ENCODE assay signal across 9 cellular contexts in the genomic region with DNA sequence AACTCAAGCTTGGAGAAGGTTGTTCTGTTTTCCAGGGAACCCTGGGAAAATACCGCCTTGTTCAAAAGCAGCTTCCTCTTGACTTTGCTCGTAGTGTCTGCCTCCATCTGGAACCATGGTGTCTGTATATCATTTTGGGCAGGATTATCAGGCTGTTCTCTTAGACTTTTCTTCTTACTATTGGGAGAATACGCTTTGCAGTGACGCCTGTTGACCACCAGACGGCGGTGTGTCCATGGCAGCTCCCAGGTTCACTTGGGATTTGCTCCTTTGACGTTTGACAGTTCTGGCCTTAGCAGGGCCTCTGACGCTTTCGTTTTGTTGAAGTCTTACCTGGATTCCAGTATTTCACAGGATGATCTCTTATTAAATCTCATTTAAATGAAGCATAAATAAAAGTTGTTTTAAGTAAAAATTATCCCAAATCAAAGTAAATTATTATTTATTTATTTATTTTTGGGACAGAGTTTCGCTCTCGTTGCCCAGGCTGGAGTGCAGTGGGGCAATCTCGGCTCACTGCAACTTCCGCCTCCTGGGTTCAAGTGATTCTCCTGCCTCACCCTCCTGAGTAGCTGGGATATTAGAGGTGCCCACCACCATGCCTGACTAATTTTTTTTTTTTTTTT. TPM values are rescaled to one million over a fixed set of nuclear protein-coding genes. Genes with fewer than 3 reads are reported as not detected.
DNase-seq lines count a peak whose midpoint lies in the region; ATAC-seq and TF ChIP-seq lines count a peak whose summit lies in the region.
"Had no signal": no experiment of that assay in that cellular context is flagged by ENCODE, and none has a peak within 500 bp of the region (broad histone marks: within the 10 kb centered on the region; RNA-seq: fewer than 3 reads in every experiment).

No MANE protein-coding gene starts in this region.

- H3K27me3 Mint-ChIP-seq in Caco-2 (ENCODE audit: insufficient read depth, unreplicated experiment) (no peaks in the 10 kb centered on the region), T-helper 17 cell (no peaks in the 10 kb centered on the region)

- H3K9me3 Mint-ChIP-seq in Caco-2 (ENCODE audit: unreplicated experiment), result no peaks in the 10 kb centered on the region

- peak; percentile 52 for ATAC-seq in GM21515 (IDR thresholded peaks at IDR 0.05; ENCODE audit: unreplicated experiment)
- ATAC-seq in T-helper 17 cell, result peak; percentile 70

- POLR2A ChIA-PET in Caco-2 (lab: Charles Lee), result interaction anchor here (0.6 kb wide), 1 partner anchor 298 kb away, joined by 3 read pairs; no protein-coding TSS in a partner anchor

- no peak overlapping the region for H3K27ac Mint-ChIP-seq in Caco-2 (ENCODE audit: unreplicated experiment)
- H3K27ac Mint-ChIP-seq in T-helper 17 cell, result peak overlapping the region; percentile 21

- no peak overlapping the region for H3K4me3 ChIP-seq in Caco-2 (ENCODE audit: low read depth, low read length)
- H3K4me3 ChIP-seq in cardiac fibroblast (replicated peaks in 1 of 2; ENCODE audit: low read depth in 2 of 2, low read length in 2 of 2), result no peak overlapping the region
- H3K4me3 ChIP-seq in kidney epithelial cell (ENCODE audit: low read depth, low read length), result no peak overlapping the region

- intact Hi-C loops in Caco-2 (cut with micrococcal nuclease; ENCODE audit: unreplicated experiment), result loop anchor here (2.0 to 5.0 kb wide), 2 partner anchors 327 to 1214 kb away; no protein-coding TSS in a partner anchor

- no peaks in the 10 kb centered on the region for H3K4me1 Mint-ChIP-seq in Caco-2 (ENCODE audit: low read depth, unreplicated experiment)
- H3K4me1 Mint-ChIP-seq in T-helper 17 cell, result peaks cover 8% of the 10 kb centered on the region

- peaks cover 3% of the 10 kb centered on the region for H3K36me3 ChIP-seq in Caco-2 (ENCODE audit: control insufficient read depth, insufficient read depth, low read length)
- H3K36me3 ChIP-seq in kidney epithelial cell (ENCODE audit: control insufficient read depth, insufficient read depth, low read length), result no peaks in the 10 kb centered on the region

- CTCF ChIA-PET in Caco-2 (lab: Charles Lee), result interaction anchor here (0.6 to 1.1 kb wide), 7 partner anchors 9 to 206 kb away, joined by 3 to 4 read pairs (median 3); a partner anchor contains a TSS

- no peak overlapping the region for H3K4me3 Mint-ChIP-seq in Caco-2 (ENCODE audit: unreplicated experiment)
- H3K4me3 Mint-ChIP-seq in T-helper 17 cell, result no peak overlapping the region

- H3K9me3 ChIP-seq in Caco-2 (no peaks in the 10 kb centered on the region), T-helper 17 cell (ENCODE audit: control insufficient read depth, low read length, poor library complexity, severe bottlenecking) (no peaks in the 10 kb centered on the region)

- TF ChIP-seq CTCF in Caco-2 (IDR thresholded peaks at IDR 0.05; ENCODE audit: insufficient read depth in 1 of 2, low read depth in 1 of 2, low read length in 1 of 2, severe bottlenecking in 1 of 2, unreplicated experiment in 1 of 2), result peak; percentile 99
- TF ChIP-seq CTCF in cardiac fibroblast (IDR thresholded peaks at IDR 0.05; ENCODE audit: low read depth, low read length), result peak; percentile 100
- peak; percentile 100 for TF ChIP-seq CTCF in kidney epithelial cell (IDR thresholded peaks at IDR 0.05; ENCODE audit: insufficient read depth, low read length, poor library complexity, severe bottlenecking)

- H3K36me3 Mint-ChIP-seq in Caco-2 (ENCODE audit: insufficient read depth, unreplicated experiment) (peaks cover 53% of the 10 kb centered on the region), T-helper 17 cell (ENCODE audit: low read depth) (peaks cover 3% of the 10 kb centered on the region)

- BruUV-seq in Caco-2 (replicated peaks; lab: Mats Ljungman, UMichigan), result no TSS peak

- H3K27me3 ChIP-seq in Caco-2 (replicated peaks; ENCODE audit: control insufficient read depth, insufficient read depth, low read length) (no peaks in the 10 kb centered on the region), kidney epithelial cell (ENCODE audit: control insufficient read depth, insufficient read depth, low read length) (no peaks in the 10 kb centered on the region)

- no peaks in the 10 kb centered on the region for H3K4me1 ChIP-seq in Caco-2

- DNase-seq in Caco-2 (peak; percentile 65 to 77), NCI-H1092 (lab: John Stamatoyannopoulos, UW) (peak; percentile 14), T-helper 17 cell (peak in 1 of 3 donors; percentile 17), cardiac fibroblast (ENCODE audit: low read depth in 2 of 2) (peak; percentile 82 to 86), kidney epithelial cell (ENCODE audit: low read depth) (no peak), mesenteric fat pad (ENCODE audit: low spot score) (no peak)
- DNase-seq in stimulated activated CD4-positive, alpha-beta T cell treated with anti-CD3 and anti-CD28 coated beads, Interleukin-4, amount 100 ng/mL, for 48 hours (ENCODE audit: low read depth in 2 of 2), result peak; percentile 23

RNA-seq across cellular contexts. Expression of a gene that starts 41.8 kb away (rescaled TPM):
- total RNA-seq in Caco-2 (2022) (0.18 TPM in 1 of 2 replicates, not detected in the other), T-helper 17 cell (under 1 TPM in 1 of 2 donors, not detected in 1; 0.22 TPM), kidney epithelial cell (not detected in 2 replicates), mesenteric fat pad (not detected)
- total RNA-seq: T-helper 1 cell treated with Interleukin-12 subunit alpha and Interleukin-12 subunit beta and Interleukin-4 antibody, amounts not matched to agents 30 ng/mL and 1 ng/mL, for 36 hours had no signal

Comparison
In these comparisons a context has a peak if more than half of its experiments do, and no peak if none do; other contexts are left out.
1. DNase-seq: peak in Caco-2 (2 of 2), NCI-H1092 (single experiment), cardiac fibroblast (2 of 2) and stimulated activated CD4-positive, alpha-beta T cell treated with anti-CD3 and anti-CD28 coated beads, Interleukin-4, amount 100 ng/mL, for 48 hours (2 of 2); none in kidney epithelial cell (single experiment) and mesenteric fat pad (single experiment).
2. Peak in every context shown above with its lines, with median percentiles within 50 percentile points of each other: CTCF ChIP-seq.